12 cellular contexts compared by ENCODE assay signal in the genomic region with DNA sequence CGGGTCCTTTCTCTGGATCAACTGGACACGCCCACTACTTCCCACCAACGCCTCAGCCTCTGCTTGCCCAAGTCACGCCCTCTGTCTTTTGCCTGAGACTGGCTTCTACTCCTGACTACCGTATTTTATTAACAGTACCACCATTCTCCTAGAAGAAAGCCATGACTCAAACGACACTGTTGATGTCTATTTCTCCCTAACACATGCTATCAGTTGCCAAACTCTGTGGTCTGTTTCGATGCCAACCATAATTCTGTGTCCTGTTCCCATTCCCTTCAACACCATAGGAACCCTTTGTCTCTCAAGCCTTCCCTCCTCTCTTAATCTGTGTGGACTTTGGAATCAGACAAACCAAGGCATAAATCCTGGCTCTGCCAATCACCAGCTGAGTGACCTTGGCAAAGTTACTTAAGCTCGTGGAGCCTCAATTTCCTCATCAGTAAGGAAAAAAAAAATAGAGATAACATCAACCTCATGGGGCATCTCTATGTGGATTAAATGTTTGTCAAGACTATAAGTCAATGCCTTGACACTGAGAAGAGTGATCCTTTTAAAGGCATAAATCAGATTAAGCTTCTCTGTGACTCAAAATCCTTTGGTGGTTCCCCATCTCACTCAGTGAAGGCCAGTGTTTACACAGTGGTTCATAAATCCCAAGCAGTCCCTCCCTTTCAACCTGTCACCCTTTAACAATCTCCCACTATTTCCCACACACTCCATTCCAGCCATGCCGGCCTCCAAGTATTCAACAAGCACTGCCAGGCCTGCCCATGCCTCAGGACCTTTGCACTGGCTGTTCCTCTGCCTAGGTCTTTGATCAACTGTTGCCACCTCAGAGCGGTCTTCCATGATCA. TPM values are rescaled to one million over a fixed set of nuclear protein-coding genes. Genes with fewer than 3 reads are reported as not detected.
DNase-seq lines count a peak whose midpoint lies in the region; ATAC-seq, FAIRE-seq and TF ChIP-seq lines count a peak whose summit lies in the region.
"Had no signal": no experiment of that assay in that cellular context is flagged by ENCODE, and none has a peak within 500 bp of the region (broad histone marks: within the 10 kb centered on the region; RNA-seq: fewer than 3 reads in every experiment).

No MANE protein-coding gene starts in this region.

- no peaks in the 10 kb centered on the region for H3K4me1 Mint-ChIP-seq in chondrocyte (ENCODE audit: low read depth)

- no peaks in the 10 kb centered on the region for H3K9me3 Mint-ChIP-seq in chondrocyte (ENCODE audit: low read depth)
- H3K9me3 Mint-ChIP-seq: activated naive CD4-positive, alpha-beta T cell treated with anti-CD3 and anti-CD28 coated beads, Interleukin-2, amount 50 U/mL, for 72 hours; T-helper 1 cell treated with Interleukin-12 subunit alpha and Interleukin-12 subunit beta and Interleukin-4 antibody, amounts not matched to agents 30 μg/mL and 1 μg/mL, for 36 hours had no signal

- no peak for TF ChIP-seq CTCF in astrocyte of the cerebellum (IDR thresholded peaks at IDR 0.05; ENCODE audit: low read depth, low read length, missing control alignments)
- TF ChIP-seq CTCF in mucosa of descending colon (IDR thresholded peaks at IDR 0.05), result no peak
- TF ChIP-seq CTCF in chondrocyte (IDR thresholded peaks at IDR 0.05), result no peak

- no peak overlapping the region for H3K27ac Mint-ChIP-seq in chondrocyte (ENCODE audit: unreplicated experiment)
- H3K27ac Mint-ChIP-seq: activated naive CD4-positive, alpha-beta T cell treated with anti-CD3 and anti-CD28 coated beads, Interleukin-2, amount 50 U/mL, for 72 hours; T-helper 1 cell treated with Interleukin-12 subunit alpha and Interleukin-12 subunit beta and Interleukin-4 antibody, amounts not matched to agents 30 μg/mL and 1 μg/mL, for 36 hours had no signal

- H3K27me3 ChIP-seq in MG63, result no peaks in the 10 kb centered on the region
- H3K27me3 ChIP-seq: heart left ventricle had no signal

- no peak for FAIRE-seq in frontal cortex (lab: Jason Lieb, UNC)

- no peak overlapping the region for H3K4me3 Mint-ChIP-seq in chondrocyte (ENCODE audit: unreplicated experiment)
- H3K4me3 Mint-ChIP-seq: T-helper 1 cell treated with Interleukin-12 subunit alpha and Interleukin-12 subunit beta and Interleukin-4 antibody, amounts not matched to agents 30 μg/mL and 1 μg/mL, for 36 hours had no signal

- H3K36me3 ChIP-seq in MG63 (no peaks in the 10 kb centered on the region), mucosa of descending colon (ENCODE audit: low read depth) (no peaks in the 10 kb centered on the region)

- intact Hi-C loops in mucosa of descending colon (cut with DNase I, micrococcal nuclease), result no loop called here

- H3K9me3 ChIP-seq in MG63 (no peaks in the 10 kb centered on the region; the same call in 1 of the 2 replicates), mucosa of descending colon (no peaks in the 10 kb centered on the region)
- H3K9me3 ChIP-seq: heart left ventricle had no signal

- peaks cover 50% of the 10 kb centered on the region for H3K4me1 ChIP-seq in mucosa of descending colon (ENCODE audit: low read depth)

- H3K27me3 Mint-ChIP-seq in chondrocyte (ENCODE audit: low read depth), result no peaks in the 10 kb centered on the region

- peak; percentile 37 for DNase-seq in COLO829 (ENCODE audit: low spot score)
- DNase-seq in MG63, result peak; percentile 29
- DNase-seq in astrocyte of the cerebellum (ENCODE audit: low read depth), result peak; percentile 43
- DNase-seq in mucosa of descending colon, result peak; percentile 58 to 61 (median 61)
- DNase-seq in frontal cortex (ENCODE audit: low spot score in 2 of 2), result no peak
- DNase-seq in chondrocyte (ENCODE audit: low spot score), result no peak
- DNase-seq: heart left ventricle, NCI-H1048 had no signal

- peaks cover under 1% of the 10 kb centered on the region for H3K36me3 Mint-ChIP-seq in chondrocyte (ENCODE audit: low read depth)
- H3K36me3 Mint-ChIP-seq: activated naive CD4-positive, alpha-beta T cell treated with anti-CD3 and anti-CD28 coated beads, Interleukin-2, amount 50 U/mL, for 72 hours had no signal

- in situ Hi-C loops in astrocyte of the cerebellum (cut with HindIII; ENCODE audit: low sequenced_read_pairs), result no loop called here

- ATAC-seq in mucosa of descending colon, result peak; percentile 81
- no peak for ATAC-seq in GM18498 (IDR thresholded peaks at IDR 0.05; ENCODE audit: unreplicated experiment)
- no peak for ATAC-seq in GM21447 (IDR thresholded peaks at IDR 0.05; ENCODE audit: unreplicated experiment)

- no peak overlapping the region for H3K4me3 ChIP-seq in MG63
- H3K4me3 ChIP-seq in astrocyte of the cerebellum (ENCODE audit: low read depth, low read length), result no peak overlapping the region
- no peak overlapping the region for H3K4me3 ChIP-seq in mucosa of descending colon
- H3K4me3 ChIP-seq: heart left ventricle had no signal

RNA-seq across cellular contexts. Expression of gene ERN1, which starts 45.6 kb away (rescaled TPM):
- 3.0 and 6.9 TPM in 2 replicates for total RNA-seq in MG63 (2014; rRNA removed; shearing (Covaris generic); ENCODE audit: low replicate concordance)
- total RNA-seq in mucosa of descending colon (10 to 100 TPM; 18.4 to 27.1 (median 21.7) TPM), frontal cortex (3.7 TPM), chondrocyte (12.1 to 18.2 TPM (median 14.9 TPM) in 3 replicates)

Comparison
In these comparisons a context has a peak if more than half of its experiments do, and no peak if none do; other contexts are left out.
1. DNase-seq: peak in COLO829 (single experiment), MG63 (single experiment), astrocyte of the cerebellum (single experiment) and mucosa of descending colon (3 of 3); none in frontal cortex (0 of 2) and chondrocyte (single experiment).